7 cellular contexts compared by ENCODE assay signal in genomic region chr19:1401889-1402217, GRCh38. TPM values are rescaled to one million over a fixed set of nuclear protein-coding genes. Genes with fewer than 3 reads are reported as not detected.
DNase-seq lines count a peak whose midpoint lies in the region; ATAC-seq and TF ChIP-seq lines count a peak whose summit lies in the region.

No MANE protein-coding gene starts in this region.

- H3K27ac ChIP-seq in WERI-Rb-1 (peak overlapping the region; percentile 84), hepatocyte (peak overlapping the region; percentile 6), spleen (peak overlapping the region in 1 of 8 donors; percentile 46)

- no peaks in the 10 kb centered on the region for H3K9me2 ChIP-seq in hepatocyte (replicated peaks; ENCODE audit: insufficient read depth)

- no peaks in the 10 kb centered on the region for H3K9me3 ChIP-seq in HAP-1
- H3K9me3 ChIP-seq in WERI-Rb-1 (ENCODE audit: severe bottlenecking), result no peaks in the 10 kb centered on the region
- no peaks in the 10 kb centered on the region for H3K9me3 ChIP-seq in hepatocyte (ENCODE audit: low read depth)
- no peaks in the 10 kb centered on the region for H3K9me3 ChIP-seq in spleen

- peak overlapping the region; percentile 99 for H3K4me2 ChIP-seq in hepatocyte

- DNase-seq in HAP-1 (ENCODE audit: low spot score in 2 of 2) (no peak), WERI-Rb-1 (no peak), hepatocyte (ENCODE audit: low spot score) (no peak), spleen (no peak), GM03348 (ENCODE audit: low spot score) (no peak), GM19238 (ENCODE audit: insufficient read length, low spot score) (no peak)

- in situ Hi-C loops in HAP-1 (cut with MboI; ENCODE audit: low sequenced_read_pairs), result no loop called here

- H3K27me3 ChIP-seq in HAP-1 (ENCODE audit: low read depth), result no peaks in the 10 kb centered on the region
- no peaks in the 10 kb centered on the region for H3K27me3 ChIP-seq in WERI-Rb-1 (ENCODE audit: insufficient read depth, low read depth, severe bottlenecking)
- H3K27me3 ChIP-seq in hepatocyte, result no peaks in the 10 kb centered on the region
- H3K27me3 ChIP-seq in spleen (replicated peaks in 1 of 7), result peaks cover 0 to 40% (median 7%) of the 10 kb centered on the region in 7 donors

- TF ChIP-seq CTCF in WERI-Rb-1 (IDR thresholded peaks at IDR 0.05; ENCODE audit: low read depth, low read length), result no peak
- no peak for TF ChIP-seq CTCF in hepatocyte (IDR thresholded peaks at IDR 0.05; ENCODE audit: poor library complexity)
- TF ChIP-seq CTCF in spleen (IDR thresholded peaks at IDR 0.05 in 8 of 11, conservative IDR thresholded peaks at IDR 0.05 in 3 of 11), result peak in 1 of 11 experiments; percentile 27

- no peaks in the 10 kb centered on the region for H3K79me2 ChIP-seq in hepatocyte

- TF ChIP-seq POLR2A in spleen (IDR thresholded peaks at IDR 0.05), result no peak

- no peaks in the 10 kb centered on the region for H4K20me1 ChIP-seq in hepatocyte (ENCODE audit: insufficient read depth, poor library complexity, severe bottlenecking)

- intact Hi-C loops in spleen (cut with DNase I; ENCODE audit: low total_unique reads), result loop anchor here (10.0 kb wide), 1 partner anchor 127 kb away; the partner anchor contains the start of gene FAM174C

- H2AFZ ChIP-seq in hepatocyte, result peak overlapping the region; percentile 62

- H3K4me1 ChIP-seq in HAP-1, result peaks cover 8% of the 10 kb centered on the region
- peaks cover 8% of the 10 kb centered on the region for H3K4me1 ChIP-seq in hepatocyte (ENCODE audit: insufficient read depth)
- peaks cover 14 to 64% (median 45%) of the 10 kb centered on the region in 6 donors for H3K4me1 ChIP-seq in spleen

- 87% methylated on average over 11 of the region's 11 CpGs for WGBS in hepatocyte (ENCODE audit: low lambda C conversion rate, missing lambda C conversion rate)
- 35 to 49% (median 38%) methylated on average over 11 of the region's 11 CpGs for WGBS in spleen, 5 donors

- H3K4me3 ChIP-seq in HAP-1 (peak overlapping the region; percentile 72), WERI-Rb-1 (ENCODE audit: low read depth, low read length) (peak overlapping the region; percentile 94), hepatocyte (peak overlapping the region; percentile 93), spleen (peak overlapping the region; percentile 49 to 95 (median 68))

- H3K36me3 ChIP-seq in HAP-1 (replicated peaks) (peaks cover 21% of the 10 kb centered on the region), WERI-Rb-1 (peaks cover 30% of the 10 kb centered on the region), hepatocyte (replicated peaks; ENCODE audit: insufficient read depth, low read depth) (no peaks in the 10 kb centered on the region), spleen (peaks cover 0 to 5% (median 0%) of the 10 kb centered on the region in 6 donors)

- ATAC-seq in GM18517 (IDR thresholded peaks at IDR 0.05; ENCODE audit: unreplicated experiment), result no peak

RNA-seq across cellular contexts. Expression of gene GAMT, which starts 0.5 kb away (rescaled TPM):
- total RNA-seq in hepatocyte (121 and 122 TPM in 2 replicates), spleen (10 to 100 TPM in 4 of 7 donors, 1 to 10 TPM in 3; 7.1 to 14.5 (median 11.2) TPM)
- polyA plus RNA-seq in hepatocyte (148 and 170 TPM in 2 replicates), spleen (10 to 100 TPM; 15.2 to 20.4 (median 18.2) TPM)

RNA-seq across cellular contexts. Expression of gene DAZAP1, which starts 5.5 kb away (rescaled TPM):
- 42.4 and 46.8 TPM in 2 replicates for total RNA-seq in hepatocyte
- 35.8 and 37.9 TPM in 2 replicates for polyA plus RNA-seq in hepatocyte
- total RNA-seq in spleen, result 100 to 1,000 TPM in 3 of 7 donors, 10 to 100 TPM in 4; 43.8 to 137 (median 94.6) TPM
- polyA plus RNA-seq in spleen, result 100 to 1,000 TPM in 2 of 3 donors, 10 to 100 TPM in 1; 80.0 to 133 (median 106) TPM

RNA-seq across cellular contexts. Expression of gene NDUFS7, which starts 18.1 kb away (rescaled TPM):
- 81.6 and 130 TPM in 2 replicates for total RNA-seq in hepatocyte
- 270 and 276 TPM in 2 replicates for polyA plus RNA-seq in hepatocyte
- total RNA-seq in spleen, result 100 to 1,000 TPM in 1 of 7 donors, 10 to 100 TPM in 6; 64.0 to 133 (median 85.2) TPM
- 100 to 1,000 TPM in 1 of 3 donors, 10 to 100 TPM in 2; 75.5 to 106 (median 78.0) TPM for polyA plus RNA-seq in spleen

RNA-seq across cellular contexts. Expression of gene RPS15, which starts 36.3 kb away (rescaled TPM):
- total RNA-seq in hepatocyte, result 1,556 and 1,885 TPM in 2 replicates
- 938 and 950 TPM in 2 replicates for polyA plus RNA-seq in hepatocyte
- 1,000 to 10,000 TPM in 6 of 7 donors, 100 to 1,000 TPM in 1; 932 to 4,344 (median 1,309) TPM for total RNA-seq in spleen
- 1,000 to 10,000 TPM; 4,275 to 5,849 (median 5,793) TPM for polyA plus RNA-seq in spleen

RNA-seq across cellular contexts. Expression of gene APC2, which starts 48.1 kb away (rescaled TPM):
- total RNA-seq in hepatocyte (0.24 and 1.2 TPM in 2 replicates), spleen (under 1 TPM; 0.07 to 0.56 (median 0.20) TPM)
- polyA plus RNA-seq in hepatocyte (0.36 and 0.40 TPM in 2 replicates), spleen (under 1 TPM; 0.02 to 0.29 (median 0.02) TPM)
